ENCODE assay signal across 15 cellular contexts in the genomic region with DNA sequence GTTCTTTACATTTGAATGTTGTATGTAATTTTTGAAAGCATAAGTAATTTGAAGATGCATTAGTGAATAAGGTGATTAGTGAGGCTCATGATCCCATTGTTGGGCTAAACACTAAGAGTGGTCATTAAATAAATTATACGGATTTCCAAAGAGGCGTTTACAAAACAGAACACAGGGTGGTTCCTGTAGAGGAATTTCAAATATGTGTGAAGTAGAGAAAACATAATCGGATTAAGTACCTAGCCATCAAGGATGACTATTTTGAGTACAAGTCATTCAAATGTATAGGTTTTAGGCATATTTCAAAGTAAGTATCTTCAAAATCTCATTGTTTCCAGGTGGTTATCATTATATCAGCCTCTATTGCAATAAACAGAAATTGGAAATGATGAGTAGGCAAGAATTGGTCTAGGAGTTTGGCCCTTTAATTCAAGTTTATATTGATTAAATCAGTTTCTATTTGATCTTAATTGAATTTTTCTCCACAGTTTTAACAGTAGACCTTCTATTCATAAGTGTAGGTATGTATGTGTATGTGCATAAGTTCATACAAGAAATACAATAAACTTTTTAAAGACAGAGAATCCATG.
DNase-seq lines count a peak whose midpoint lies in the region; ATAC-seq, FAIRE-seq and TF ChIP-seq lines count a peak whose summit lies in the region.
"Had no signal": no experiment of that assay in that cellular context is flagged by ENCODE, and none has a peak within 500 bp of the region (broad histone marks: within the 10 kb centered on the region; RNA-seq: fewer than 3 reads in every experiment).

No MANE protein-coding gene starts in this region.

- no peak overlapping the region for H2BK5ac ChIP-seq in H9 (ENCODE audit: insufficient read length, low read length)

- H3K4ac ChIP-seq in H9 (ENCODE audit: low read depth, low read length) = no peak overlapping the region

- no peaks in the 10 kb centered on the region for H3K79me2 ChIP-seq in H9 (ENCODE audit: insufficient read depth, low read length)

- WGBS in A549 (ENCODE audit: missing lambda C conversion rate) = 89% methylated on average over 3 of the region's 3 CpGs
- WGBS in H9 (ENCODE audit: extremely low coverage, insufficient read length, low lambda C conversion rate) = no CpG with 5 or more reads among the region's 3 CpGs
- WGBS in body of pancreas, 2 donors = 60 to 65% methylated on average over 3 of the region's 3 CpGs

- DNase-seq in A549 (ENCODE audit: low read depth in 1 of 2, low spot score in 1 of 2) (no peak), H9 (no peak), WTC11 (ENCODE audit: low spot score) (no peak), H54 (ENCODE audit: insufficient read length, low spot score) (no peak), body of pancreas (no peak)
- DNase-seq: BE2C; Caco-2; CD8-positive, alpha-beta T cell; DND-41; GF-D8 had no signal

- peaks cover 20 to 22% (median 22%) of the 10 kb centered on the region in 3 experiments for H3K36me3 Mint-ChIP-seq in H9 (ENCODE audit: insufficient read depth in 1 of 3, low read depth in 3 of 3)
- H3K36me3 Mint-ChIP-seq in WTC11 = peaks cover 21% of the 10 kb centered on the region
- H3K36me3 Mint-ChIP-seq in activated T-helper 17 cell treated with anti-CD3 and anti-CD28 coated beads, Interleukin-2, amount 50 U/mL, for 72 hours (ENCODE audit: low read depth) = no peaks in the 10 kb centered on the region
- H3K36me3 Mint-ChIP-seq: CD8-positive, alpha-beta T cell had no signal

- H3K27me3 Mint-ChIP-seq in H9 (ENCODE audit: low read depth) (no peaks in the 10 kb centered on the region; the same call in 1 of the 2 replicates), WTC11 (ENCODE audit: low read depth) (peaks cover 4% of the 10 kb centered on the region)
- peaks cover 12% of the 10 kb centered on the region for H3K27me3 Mint-ChIP-seq in activated T-helper 17 cell treated with anti-CD3 and anti-CD28 coated beads, Interleukin-2, amount 50 U/mL, for 72 hours

- no peak overlapping the region for H2BK15ac ChIP-seq in H9 (ENCODE audit: low read depth, low read length)

- peaks cover 24 to 29% of the 10 kb centered on the region in 2 experiments for H3K4me1 Mint-ChIP-seq in H9
- H3K4me1 Mint-ChIP-seq in WTC11 = peaks cover 28% of the 10 kb centered on the region
- peaks cover 13% of the 10 kb centered on the region for H3K4me1 Mint-ChIP-seq in activated T-helper 17 cell treated with anti-CD3 and anti-CD28 coated beads, Interleukin-2, amount 50 U/mL, for 72 hours

- CTCF ChIA-PET in A549 (lab: Yijun Ruan, JAX) = interaction anchor here (0.6 kb wide), 1 partner anchor 519 kb away, joined by 3 read pairs; no protein-coding TSS in a partner anchor
- CTCF ChIA-PET in WTC11 (lab: Charles Lee) = no interaction called here

- H3K14ac ChIP-seq in H9 (ENCODE audit: insufficient read depth, low read length) = no peak overlapping the region

- H2BK120ac ChIP-seq in H9 (ENCODE audit: low read depth, low read length, poor library complexity, severe bottlenecking) = no peak overlapping the region

- H3K9me3 ChIP-seq in A549 (peaks cover 4% of the 10 kb centered on the region; the same call in 1 of the 3 replicates), H9 (ENCODE audit: control insufficient read depth, low read depth, low read length) (no peaks in the 10 kb centered on the region), iPS-20b (ENCODE audit: insufficient read depth, low read depth, low read length) (peaks cover 20% of the 10 kb centered on the region), body of pancreas (no peaks in the 10 kb centered on the region)
- H3K9me3 ChIP-seq: BE2C had no signal

- H3K9ac ChIP-seq in H9 (ENCODE audit: extremely low read depth, insufficient read length, low read length) (no peak overlapping the region), iPS-20b (ENCODE audit: low read depth, low read length) (no peak overlapping the region; the same call in 1 of the 2 replicates)

- H3K18ac ChIP-seq in H9 (ENCODE audit: insufficient read length, low read depth, low read length) = no peak overlapping the region

- no peak for TF ChIP-seq RAD21 in A549 (conservative IDR thresholded peaks at IDR 0.05 in 1 of 2, IDR thresholded peaks at IDR 0.05 in 1 of 2)

- H3K36me3 ChIP-seq in iPS-20b (ENCODE audit: insufficient read depth, low read depth, low read length) = peaks cover 4% of the 10 kb centered on the region; the same call in 1 of the 2 replicates
- no peaks in the 10 kb centered on the region for H3K36me3 ChIP-seq in body of pancreas (replicated peaks in 1 of 2; ENCODE audit: insufficient read depth in 1 of 2, low read depth in 2 of 2)
- H3K36me3 ChIP-seq: BE2C, HAP-1 had no signal

- H2AFZ ChIP-seq in H9 (ENCODE audit: low read length) = no peak overlapping the region

- POLR2A ChIA-PET in A549 (lab: Yijun Ruan, JAX) (no interaction called here), WTC11 (lab: Charles Lee) (no interaction called here)

- H4K8ac ChIP-seq in H9 (replicated peaks; ENCODE audit: insufficient read length, low read depth, low read length) = no peak overlapping the region

- intact Hi-C loops in body of pancreas (cut with DNase I) = no loop called here

- H3K23ac ChIP-seq in H9 (ENCODE audit: insufficient read length, low read depth, low read length) = no peak overlapping the region

- H4K5ac ChIP-seq in H9 (ENCODE audit: insufficient read length, low read depth, low read length) = no peak overlapping the region

- H3K79me1 ChIP-seq in H9 (ENCODE audit: insufficient read depth, low read depth, low read length, poor library complexity, severe bottlenecking) = no peaks in the 10 kb centered on the region

- H4K91ac ChIP-seq in H9 (ENCODE audit: insufficient read length, low read depth, low read length) = no peak overlapping the region

- H3K27ac Mint-ChIP-seq in H9 (peak overlapping the region in 2 of 3 experiments; percentile 9 to 92; a peak in 3 of 7 replicates), WTC11 (0 out of 2 replicates have a peak overlapping the region, but pooled peaks have one; percentile 37)
- no peak overlapping the region for H3K27ac Mint-ChIP-seq in activated T-helper 17 cell treated with anti-CD3 and anti-CD28 coated beads, Interleukin-2, amount 50 U/mL, for 72 hours
- H3K27ac Mint-ChIP-seq: CD8-positive, alpha-beta T cell had no signal

- H3K4me3 ChIP-seq in A549 (no peak overlapping the region), iPS-20b (ENCODE audit: low read length) (peak overlapping the region; percentile 10; the same call in 1 of the 2 replicates), body of pancreas (no peak overlapping the region)
- H3K4me3 ChIP-seq: HAP-1 had no signal

- TF ChIP-seq EP300 in A549 (IDR thresholded peaks at IDR 0.05) = no peak

- H3K9me3 Mint-ChIP-seq in H9 = peaks cover 21 to 23% of the 10 kb centered on the region in 2 experiments
- peaks cover 26% of the 10 kb centered on the region for H3K9me3 Mint-ChIP-seq in WTC11
- H3K9me3 Mint-ChIP-seq in activated T-helper 17 cell treated with anti-CD3 and anti-CD28 coated beads, Interleukin-2, amount 50 U/mL, for 72 hours = peaks cover 7% of the 10 kb centered on the region

- no peak for TF ChIP-seq POLR2A in A549 (IDR thresholded peaks at IDR 0.05; ENCODE audit: low read length)
- no peak for TF ChIP-seq POLR2A in H54 (IDR thresholded peaks at IDR 0.05; ENCODE audit: low read depth, low read length)
- no peak for TF ChIP-seq POLR2A in body of pancreas (IDR thresholded peaks at IDR 0.05)

- ATAC-seq in A549 = no peak
- peak; percentile 43; the same call in 1 of the 2 replicates for ATAC-seq in WTC11
- ATAC-seq in HG03045 (IDR thresholded peaks at IDR 0.05; ENCODE audit: unreplicated experiment) = no peak
- ATAC-seq in activated T-helper 17 cell treated with anti-CD3 and anti-CD28 coated beads, Interleukin-2, amount 50 U/mL, for 72 hours (replicated peaks) = no peak
- no peak for ATAC-seq in body of pancreas
- ATAC-seq: CD8-positive, alpha-beta T cell had no signal

- TF ChIP-seq CTCF in A549 (IDR thresholded peaks at IDR 0.05) = no peak
- TF ChIP-seq CTCF in H9 (conservative IDR thresholded peaks at IDR 0.05) = no peak
- TF ChIP-seq CTCF in WTC11 (IDR thresholded peaks at IDR 0.05) = no peak
- TF ChIP-seq CTCF in body of pancreas (IDR thresholded peaks at IDR 0.05) = no peak

- H2BK12ac ChIP-seq in H9 (ENCODE audit: insufficient read length, low read depth, low read length) = no peak overlapping the region

- FAIRE-seq in A549 (lab: Jason Lieb, UNC) = no peak
- no peak for FAIRE-seq in H54 (lab: Jason Lieb, UNC)

- H3K4me2 ChIP-seq in A549 (no peak overlapping the region), H9 (ENCODE audit: insufficient read depth, insufficient read length, low read length) (no peak overlapping the region)

- H3K4me1 ChIP-seq in A549 (no peaks in the 10 kb centered on the region; the same call in 2 of the 3 replicates), H9 (ENCODE audit: insufficient read depth, low read length) (peaks cover 3% of the 10 kb centered on the region; the same call in 1 of the 2 replicates), iPS-20b (ENCODE audit: insufficient read depth, low read length) (peaks cover 23% of the 10 kb centered on the region), body of pancreas (no peaks in the 10 kb centered on the region)
- H3K4me1 ChIP-seq: BE2C, Caco-2 had no signal

- H3K27ac ChIP-seq in A549 (no peak overlapping the region), H9 (ENCODE audit: insufficient read length, low read depth, low read length) (no peak overlapping the region), iPS-20b (ENCODE audit: low read length) (peak overlapping the region; percentile 32), body of pancreas (no peak overlapping the region)
- H3K27ac ChIP-seq: C4-2B had no signal

- no peak overlapping the region for H2AK5ac ChIP-seq in H9 (ENCODE audit: insufficient read length, low read length)

- H3K4me3 Mint-ChIP-seq in H9 (no peak overlapping the region), WTC11 (no peak overlapping the region)
- H3K4me3 Mint-ChIP-seq in activated T-helper 17 cell treated with anti-CD3 and anti-CD28 coated beads, Interleukin-2, amount 50 U/mL, for 72 hours = no peak overlapping the region
- H3K4me3 Mint-ChIP-seq: CD8-positive, alpha-beta T cell had no signal

- no peak overlapping the region for H3K56ac ChIP-seq in H9 (ENCODE audit: insufficient read length, low read depth, low read length)

- H3K27me3 ChIP-seq in H9 (ENCODE audit: insufficient read depth, low read length) (no peaks in the 10 kb centered on the region), iPS-20b (ENCODE audit: insufficient read depth, low read length) (no peaks in the 10 kb centered on the region), body of pancreas (no peaks in the 10 kb centered on the region)

- no peak overlapping the region for H3T11ph ChIP-seq in H9 (ENCODE audit: low read length)

- H4K20me1 ChIP-seq in H9 (ENCODE audit: control insufficient read depth, insufficient read depth, insufficient read length) = no peaks in the 10 kb centered on the region

- no peaks in the 10 kb centered on the region for H3K23me2 ChIP-seq in H9 (ENCODE audit: insufficient read length, low read depth, low read length, poor library complexity, severe bottlenecking)

- H2BK20ac ChIP-seq in H9 (ENCODE audit: low read depth, low read length, poor library complexity, severe bottlenecking) = no peak overlapping the region

TF ChIP-seq in WTC11, 78 proteins besides CTCF, POLR2A, EP300 and RAD21:
- TF ChIP-seq NFE2L1 (CRISPR knock-in tag; IDR thresholded peaks at IDR 0.05) (0 out of 2 replicates have a peak, but pooled peaks have one; percentile 16), IRF2 (CRISPR knock-in tag; IDR thresholded peaks at IDR 0.05; ENCODE audit: borderline replicate concordance, low read depth) (no peak)
